In the genomic region with DNA sequence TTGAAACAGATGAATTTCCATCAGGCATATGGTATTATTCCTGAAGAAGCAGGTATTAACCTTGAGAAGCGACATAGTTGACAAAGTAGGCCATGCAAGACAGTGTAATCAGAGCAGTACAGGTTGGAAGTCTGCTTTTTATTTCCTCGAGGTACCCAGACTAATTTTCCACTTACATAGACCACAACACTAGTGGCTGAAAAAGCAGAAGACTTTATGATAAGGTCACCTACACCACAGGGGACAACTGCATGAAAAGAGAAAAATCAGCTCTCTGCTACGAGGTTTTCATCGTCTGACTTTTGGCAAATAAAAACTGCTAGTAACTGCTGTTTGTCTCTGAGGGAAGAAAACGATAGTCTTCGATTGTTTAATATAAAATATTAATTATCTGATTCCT, we compare ENCODE assay signal across 22 cellular contexts.
DNase-seq lines count a peak whose midpoint lies in the region; ATAC-seq and TF ChIP-seq lines count a peak whose summit lies in the region.
"Had no signal": no experiment of that assay in that cellular context is flagged by ENCODE, and none has a peak within 500 bp of the region (broad histone marks: within the 10 kb centered on the region; RNA-seq: fewer than 3 reads in every experiment).

No MANE protein-coding gene starts in this region.

- H3K27me3 ChIP-seq in PC-3 (ENCODE audit: low read length) (no peaks in the 10 kb centered on the region), body of pancreas (no peaks in the 10 kb centered on the region), uterus (no peaks in the 10 kb centered on the region)
- H3K27me3 ChIP-seq: BE2C, colonic mucosa had no signal

- H3F3A ChIP-seq in PC-3 (ENCODE audit: low read length, unreplicated experiment): no peaks in the 10 kb centered on the region

- POLR2A ChIA-PET in PC-3 (lab: Charles Lee; ENCODE audit: unreplicated experiment): no interaction called here

- TF ChIP-seq POLR2A in body of pancreas (IDR thresholded peaks at IDR 0.05) (no peak), uterus (IDR thresholded peaks at IDR 0.05) (no peak)

- H3K9ac ChIP-seq in PC-3 (ENCODE audit: low read length): no peak overlapping the region
- H3K9ac ChIP-seq: parathyroid adenoma had no signal

- no peaks in the 10 kb centered on the region for H3K27me3 Mint-ChIP-seq in stimulated activated memory B cell treated with anti-CD40 and anti-IgM and Interleukin-4, amounts not matched to agents 10 μg/mL and 1 μg/mL and 100 μg/mL, for 72 hours
- H3K27me3 Mint-ChIP-seq: activated CD4-positive, alpha-beta T cell treated with anti-CD3 and anti-CD28 coated beads for 36 hours; activated naive CD8-positive, alpha-beta T cell treated with anti-CD3 and anti-CD28 coated beads, Interleukin-2, amount 50 U/mL, for 24 hours; activated T-helper 17 cell treated with anti-CD3 and anti-CD28 coated beads, Interleukin-2, amount 50 U/mL, for 72 hours; memory B cell had no signal

- no peaks in the 10 kb centered on the region for H3K9me2 ChIP-seq in PC-3 (replicated peaks; ENCODE audit: low read length)

- H3K4me1 ChIP-seq in PC-3 (ENCODE audit: insufficient read depth, low read length): no peaks in the 10 kb centered on the region
- no peaks in the 10 kb centered on the region for H3K4me1 ChIP-seq in body of pancreas
- H3K4me1 ChIP-seq in uterus: no peaks in the 10 kb centered on the region
- H3K4me1 ChIP-seq: BE2C, colonic mucosa, HAP-1, parathyroid adenoma had no signal

- ATAC-seq in GM19035 (IDR thresholded peaks at IDR 0.05; ENCODE audit: unreplicated experiment) (peak; percentile 37), HG03097 (IDR thresholded peaks at IDR 0.05; ENCODE audit: low FRiP score, unreplicated experiment) (peak; percentile 6), PC-3 (no peak), body of pancreas (no peak)
- no peak for ATAC-seq in stimulated activated memory B cell treated with anti-CD40 and anti-IgM and Interleukin-4, amounts not matched to agents 10 μg/mL and 1 μg/mL and 100 μg/mL, for 72 hours
- ATAC-seq: activated CD4-positive, alpha-beta T cell treated with anti-CD3 and anti-CD28 coated beads for 36 hours; activated naive CD8-positive, alpha-beta T cell treated with anti-CD3 and anti-CD28 coated beads, Interleukin-2, amount 50 U/mL, for 24 hours; activated T-helper 17 cell treated with anti-CD3 and anti-CD28 coated beads, Interleukin-2, amount 50 U/mL, for 72 hours; sciatic nerve had no signal

- H3K4me3 ChIP-seq in PC-3 (ENCODE audit: low read length) (no peak overlapping the region), body of pancreas (no peak overlapping the region), uterus (no peak overlapping the region)
- H3K4me3 ChIP-seq: colonic mucosa, HAP-1 had no signal

- intact Hi-C loops in PC-3 (cut with micrococcal nuclease) (no loop called here), body of pancreas (cut with DNase I) (no loop called here), uterus (cut with DNase I; ENCODE audit: low total_unique reads) (no loop called here)

- DNase-seq in DMS 273 (lab: John Stamatoyannopoulos, UW; ENCODE audit: unreplicated experiment): peak; percentile 22
- no peak for DNase-seq in PC-3
- no peak for DNase-seq in AG08396 (ENCODE audit: low spot score)
- no peak for DNase-seq in body of pancreas
- DNase-seq in uterus: no peak
- DNase-seq: activated CD4-positive, alpha-beta T cell treated with anti-CD3 and anti-CD28 coated beads for 36 hours; activated naive CD8-positive, alpha-beta T cell treated with anti-CD3 and anti-CD28 coated beads, Interleukin-2, amount 50 U/mL, for 24 hours; BE2C; colonic mucosa; COR-L47; Kasumi-1; NCI-H1092; nephron progenitor cell; substantia nigra had no signal

- no TSS peak for BruUV-seq in PC-3 (replicated peaks; lab: Mats Ljungman, UMichigan)

- no peaks in the 10 kb centered on the region for H3K36me3 Mint-ChIP-seq in stimulated activated memory B cell treated with anti-CD40 and anti-IgM and Interleukin-4, amounts not matched to agents 10 μg/mL and 1 μg/mL and 100 μg/mL, for 72 hours
- H3K36me3 Mint-ChIP-seq: memory B cell had no signal

- H4K20me1 ChIP-seq in PC-3 (ENCODE audit: low read length): no peaks in the 10 kb centered on the region

- no peaks in the 10 kb centered on the region for H3K79me2 ChIP-seq in PC-3 (ENCODE audit: low read length)
- H3K79me2 ChIP-seq: parathyroid adenoma had no signal

- no peaks in the 10 kb centered on the region for H3K4me1 Mint-ChIP-seq in stimulated activated memory B cell treated with anti-CD40 and anti-IgM and Interleukin-4, amounts not matched to agents 10 μg/mL and 1 μg/mL and 100 μg/mL, for 72 hours
- H3K4me1 Mint-ChIP-seq: activated CD4-positive, alpha-beta T cell treated with anti-CD3 and anti-CD28 coated beads for 36 hours; activated naive CD8-positive, alpha-beta T cell treated with anti-CD3 and anti-CD28 coated beads, Interleukin-2, amount 50 U/mL, for 24 hours; activated T-helper 17 cell treated with anti-CD3 and anti-CD28 coated beads, Interleukin-2, amount 50 U/mL, for 72 hours; memory B cell; nephron progenitor cell had no signal

- H3K4me2 ChIP-seq in PC-3 (ENCODE audit: low read length): 0 out of 2 replicates have a peak overlapping the region, but pooled peaks have one; percentile 4

- WGBS in body of pancreas, 2 donors: 61 to 66% methylated on average over 6 of the region's 6 CpGs

- no peak overlapping the region for H3K27ac ChIP-seq in PC-3 (ENCODE audit: low read length)
- no peak overlapping the region for H3K27ac ChIP-seq in body of pancreas
- no peak overlapping the region for H3K27ac ChIP-seq in uterus
- H3K27ac ChIP-seq: colonic mucosa, parathyroid adenoma had no signal

- H3K4me3 Mint-ChIP-seq in stimulated activated memory B cell treated with anti-CD40 and anti-IgM and Interleukin-4, amounts not matched to agents 10 μg/mL and 1 μg/mL and 100 μg/mL, for 72 hours: no peak overlapping the region
- H3K4me3 Mint-ChIP-seq: activated CD4-positive, alpha-beta T cell treated with anti-CD3 and anti-CD28 coated beads for 36 hours; activated naive CD8-positive, alpha-beta T cell treated with anti-CD3 and anti-CD28 coated beads, Interleukin-2, amount 50 U/mL, for 24 hours; activated T-helper 17 cell treated with anti-CD3 and anti-CD28 coated beads, Interleukin-2, amount 50 U/mL, for 72 hours; memory B cell; nephron progenitor cell had no signal

- H3K9me3 Mint-ChIP-seq in stimulated activated memory B cell treated with anti-CD40 and anti-IgM and Interleukin-4, amounts not matched to agents 10 μg/mL and 1 μg/mL and 100 μg/mL, for 72 hours: peaks cover 13% of the 10 kb centered on the region

- CTCF ChIA-PET in PC-3 (lab: Charles Lee): no interaction called here

- H2AFZ ChIP-seq in PC-3 (ENCODE audit: low read length): peak overlapping the region; percentile 51
- H2AFZ ChIP-seq: parathyroid adenoma had no signal

- H3K27ac Mint-ChIP-seq in stimulated activated memory B cell treated with anti-CD40 and anti-IgM and Interleukin-4, amounts not matched to agents 10 μg/mL and 1 μg/mL and 100 μg/mL, for 72 hours: no peak overlapping the region
- H3K27ac Mint-ChIP-seq: activated CD4-positive, alpha-beta T cell treated with anti-CD3 and anti-CD28 coated beads for 36 hours; activated naive CD8-positive, alpha-beta T cell treated with anti-CD3 and anti-CD28 coated beads, Interleukin-2, amount 50 U/mL, for 24 hours; activated T-helper 17 cell treated with anti-CD3 and anti-CD28 coated beads, Interleukin-2, amount 50 U/mL, for 72 hours; memory B cell; nephron progenitor cell had no signal

- 0 out of 2 replicates have a peak, but pooled peaks cover 2% of the 10 kb centered on the region for H3K9me3 ChIP-seq in PC-3 (ENCODE audit: low read length)
- peaks cover 0 to 8% (median 0%) of the 10 kb centered on the region in 3 donors for H3K9me3 ChIP-seq in body of pancreas
- no peaks in the 10 kb centered on the region for H3K9me3 ChIP-seq in uterus
- H3K9me3 ChIP-seq: BE2C, colonic mucosa, HAP-1 had no signal

- H3K36me3 ChIP-seq in PC-3 (ENCODE audit: low read depth, low read length) (no peaks in the 10 kb centered on the region), body of pancreas (replicated peaks in 1 of 2; ENCODE audit: insufficient read depth in 1 of 2, low read depth in 2 of 2) (no peaks in the 10 kb centered on the region), uterus (no peaks in the 10 kb centered on the region)
- H3K36me3 ChIP-seq: BE2C, colonic mucosa, HAP-1 had no signal

- no peak for TF ChIP-seq CTCF in PC-3 (conservative IDR thresholded peaks at IDR 0.05; ENCODE audit: low read depth, low read length)
- no peak for TF ChIP-seq CTCF in body of pancreas (IDR thresholded peaks at IDR 0.05)
- TF ChIP-seq CTCF in uterus (IDR thresholded peaks at IDR 0.05): no peak

Comparison
In these comparisons a context has a peak if more than half of its experiments do, and no peak if none do; other contexts are left out.
1. ATAC-seq: peak in GM19035 (single experiment) and HG03097 (single experiment); none in PC-3 (single experiment), stimulated activated memory B cell treated with anti-CD40 and anti-IgM and Interleukin-4, amounts not matched to agents 10 μg/mL and 1 μg/mL and 100 μg/mL, for 72 hours (single experiment) and body of pancreas (single experiment).